Comparison of ENCODE assay signal across 30 cellular contexts in genomic region chr19:1981253-1981652, GRCh38.
"Had no signal": no experiment of that assay in that cellular context is flagged by ENCODE, and none has a peak within 500 bp of the region (broad histone marks: within the 10 kb centered on the region; RNA-seq: fewer than 3 reads in every experiment).

No MANE protein-coding gene starts in this region.

- DNase-seq: activated CD4-positive, alpha-beta memory T cell treated with anti-CD3 and anti-CD28 coated beads for 36 hours; activated CD4-positive, alpha-beta T cell treated with anti-CD3 and anti-CD28 coated beads for 48 hours; activated CD8-positive, alpha-beta memory T cell treated with anti-CD3 and anti-CD28 coated beads, Interleukin-2, amount 50 U/mL, for 4 hours; activated gamma-delta T cell treated with Interleukin-2 at 50 U/mL for 16 hours; activated T-cell treated with anti-CD3 and anti-CD28 coated beads, Interleukin-2, amount 50 U/mL, for 1 hour; adrenal gland; aorta; body of pancreas; colonic mucosa; effector CD8-positive, alpha-beta T cell; left lung; lower lobe of right lung; mesendoderm; nucleus accumbens; retina; sigmoid colon; small intestine; stimulated activated CD4-positive, alpha-beta T cell treated with anti-CD3 and anti-CD28 coated beads, Interleukin-4, amount 100 ng/mL, for 4 hours; stimulated activated CD8-positive, alpha-beta memory T cell treated with anti-CD3 and anti-CD28 coated beads, Interleukin-4, amount 100 ng/mL, for 48 hours; stomach; T-cell; thyroid gland had no signal

- H3K9me3 Mint-ChIP-seq: activated CD4-positive, alpha-beta memory T cell treated with anti-CD3 and anti-CD28 coated beads for 36 hours; activated naive CD4-positive, alpha-beta T cell treated with anti-CD3 and anti-CD28 coated beads, Interleukin-2, amount 50 U/mL, for 72 hours; activated T-helper 17 cell treated with anti-CD3 and anti-CD28 coated beads, Interleukin-2, amount 50 U/mL, for 72 hours; nephron; stimulated activated memory B cell treated with anti-CD40 and anti-IgM and Interleukin-4, amounts not matched to agents 10 μg/mL and 1 μg/mL and 100 μg/mL, for 72 hours; T-cell; T-helper 2 cell treated with Interferon-gamma antibody and Interleukin-4, amounts not matched to agents 5 μg/mL and 100 μg/mL, for 36 hours had no signal

- H3K27me3 ChIP-seq: adrenal gland, body of pancreas, colonic mucosa, left lung, pancreas, sigmoid colon, stomach, thyroid gland had no signal

- H3K27ac ChIP-seq: adrenal gland, body of pancreas, colonic mucosa, left lung, lower lobe of right lung, pancreas, prostate gland, sigmoid colon, stomach, thyroid gland had no signal

- H3K9me3 ChIP-seq: adrenal gland, body of pancreas, colonic mucosa, left lung, lower lobe of right lung, pancreas, prostate gland, sigmoid colon, stomach, thyroid gland had no signal

- H3K27ac Mint-ChIP-seq: activated CD4-positive, alpha-beta memory T cell treated with anti-CD3 and anti-CD28 coated beads for 36 hours; activated T-helper 17 cell treated with anti-CD3 and anti-CD28 coated beads, Interleukin-2, amount 50 U/mL, for 72 hours; nephron; stimulated activated memory B cell treated with anti-CD40 and anti-IgM and Interleukin-4, amounts not matched to agents 10 μg/mL and 1 μg/mL and 100 μg/mL, for 72 hours; T-cell; T-helper 2 cell treated with Interferon-gamma antibody and Interleukin-4, amounts not matched to agents 5 μg/mL and 100 μg/mL, for 36 hours had no signal

- H3K27me3 Mint-ChIP-seq: activated CD4-positive, alpha-beta memory T cell treated with anti-CD3 and anti-CD28 coated beads for 36 hours; activated T-helper 17 cell treated with anti-CD3 and anti-CD28 coated beads, Interleukin-2, amount 50 U/mL, for 72 hours; stimulated activated memory B cell treated with anti-CD40 and anti-IgM and Interleukin-4, amounts not matched to agents 10 μg/mL and 1 μg/mL and 100 μg/mL, for 72 hours; T-cell had no signal

- H3K4me3 ChIP-seq: adrenal gland, body of pancreas, colonic mucosa, left lung, lower lobe of right lung, pancreas, prostate gland, sigmoid colon, stomach, thyroid gland had no signal

- H3K4me1 ChIP-seq: adrenal gland, body of pancreas, colonic mucosa, left lung, lower lobe of right lung, pancreas, prostate gland, sigmoid colon, thyroid gland had no signal

- H3K4me1 Mint-ChIP-seq: activated T-helper 17 cell treated with anti-CD3 and anti-CD28 coated beads, Interleukin-2, amount 50 U/mL, for 72 hours; nephron; stimulated activated memory B cell treated with anti-CD40 and anti-IgM and Interleukin-4, amounts not matched to agents 10 μg/mL and 1 μg/mL and 100 μg/mL, for 72 hours; T-cell had no signal

- H3K4me3 Mint-ChIP-seq: activated CD4-positive, alpha-beta memory T cell treated with anti-CD3 and anti-CD28 coated beads for 36 hours; activated T-helper 17 cell treated with anti-CD3 and anti-CD28 coated beads, Interleukin-2, amount 50 U/mL, for 72 hours; nephron; stimulated activated memory B cell treated with anti-CD40 and anti-IgM and Interleukin-4, amounts not matched to agents 10 μg/mL and 1 μg/mL and 100 μg/mL, for 72 hours; T-cell; T-helper 2 cell treated with Interferon-gamma antibody and Interleukin-4, amounts not matched to agents 5 μg/mL and 100 μg/mL, for 36 hours had no signal

- ATAC-seq: activated CD4-positive, CD25-positive, alpha-beta regulatory T cell treated with anti-CD3 and anti-CD28 coated beads, Interleukin-2, amount 50 U/mL, for 24 hours; activated naive CD4-positive, alpha-beta T cell treated with anti-CD3 and anti-CD28 coated beads, Interleukin-2, amount 50 U/mL, for 72 hours; activated T-helper 17 cell treated with anti-CD3 and anti-CD28 coated beads, Interleukin-2, amount 50 U/mL, for 72 hours; body of pancreas; left lung; lower lobe of right lung; pancreas; stimulated activated memory B cell treated with anti-CD40 and anti-IgM and Interleukin-4, amounts not matched to agents 10 μg/mL and 1 μg/mL and 100 μg/mL, for 72 hours; T-cell had no signal
